ENCODE assay signal across 11 cellular contexts in the genomic region with DNA sequence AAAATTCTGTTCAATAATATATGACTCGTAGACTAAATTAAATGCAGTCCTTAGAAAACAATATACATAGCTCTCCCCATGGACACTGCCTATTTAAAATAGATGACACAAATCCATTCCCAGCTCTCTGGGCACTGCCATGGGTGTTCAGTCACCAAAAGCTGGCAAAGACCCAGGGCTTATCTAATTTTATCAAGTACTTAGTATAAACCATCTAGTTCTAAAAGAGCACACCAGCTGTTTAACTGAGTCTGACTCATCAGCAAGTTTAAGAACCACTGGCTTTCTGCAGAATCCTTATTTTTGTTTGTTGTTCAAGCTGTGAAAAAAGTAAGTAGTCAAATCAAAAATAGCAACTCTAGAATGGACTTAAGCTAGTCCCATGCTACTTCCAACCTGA.
DNase-seq lines count a peak whose midpoint lies in the region; ATAC-seq and TF ChIP-seq lines count a peak whose summit lies in the region.
"Had no signal": no experiment of that assay in that cellular context is flagged by ENCODE, and none has a peak within 500 bp of the region (broad histone marks: within the 10 kb centered on the region; RNA-seq: fewer than 3 reads in every experiment).

No MANE protein-coding gene starts in this region.

- H3K27ac ChIP-seq in skeletal muscle tissue (ENCODE audit: low read depth, low read length) = peak overlapping the region; percentile 68
- no peak overlapping the region for H3K27ac ChIP-seq in vagina
- H3K27ac ChIP-seq: foreskin keratinocyte, PC-9, testis had no signal

- intact Hi-C loops in vagina (cut with DNase I) = no loop called here

- H3K4me1 ChIP-seq in skeletal muscle tissue (ENCODE audit: control insufficient read depth in 3 of 3, insufficient read depth in 3 of 3, low read length in 3 of 3) (peaks cover 23 to 45% (median 26%) of the 10 kb centered on the region in 3 donors), vagina (no peaks in the 10 kb centered on the region)
- H3K4me1 ChIP-seq: foreskin keratinocyte had no signal

- no peak for TF ChIP-seq POLR2A in vagina (IDR thresholded peaks at IDR 0.05)

- H3K9me3 ChIP-seq in skeletal muscle tissue (ENCODE audit: control insufficient read depth in 3 of 3, low read length in 3 of 3) (no peaks in the 10 kb centered on the region), vagina (no peaks in the 10 kb centered on the region)
- H3K9me3 ChIP-seq: testis had no signal

- H3K4me3 ChIP-seq in fibroblast of the aortic adventitia (ENCODE audit: low read depth, low read length) (no peak overlapping the region), skeletal muscle tissue (ENCODE audit: low read length in 3 of 3) (no peak overlapping the region), vagina (no peak overlapping the region), H7 (ENCODE audit: insufficient read depth, low read depth, low read length) (no peak overlapping the region)
- H3K4me3 ChIP-seq: PC-9, testis had no signal

- TF ChIP-seq CTCF in fibroblast of the aortic adventitia (IDR thresholded peaks at IDR 0.05; ENCODE audit: insufficient read depth, low read length) = no peak
- no peak for TF ChIP-seq CTCF in vagina (IDR thresholded peaks at IDR 0.05)

- H3K27me3 ChIP-seq in skeletal muscle tissue (ENCODE audit: control insufficient read depth in 3 of 3, insufficient read depth in 3 of 3, low read length in 3 of 3) (no peaks in the 10 kb centered on the region), vagina (no peaks in the 10 kb centered on the region), H7 (ENCODE audit: control insufficient read depth, insufficient read depth, low read length) (no peaks in the 10 kb centered on the region)
- H3K27me3 ChIP-seq: foreskin keratinocyte, testis had no signal

- DNase-seq in ELR (ENCODE audit: low read depth) (peak; percentile 54), RKO (ENCODE audit: low spot score) (peak; percentile 27), fibroblast of the aortic adventitia (ENCODE audit: low read depth) (peak; percentile 87), vagina (ENCODE audit: extremely low spot score in 2 of 2) (no peak), H7 (no peak)
- DNase-seq: foreskin keratinocyte, MM.1S, PC-9, testis had no signal

- ATAC-seq in GM18907 (IDR thresholded peaks at IDR 0.05; ENCODE audit: unreplicated experiment) = no peak
- ATAC-seq: foreskin keratinocyte had no signal

- H3K36me3 ChIP-seq in skeletal muscle tissue (ENCODE audit: control insufficient read depth in 3 of 3, insufficient read depth in 3 of 3, low read length in 3 of 3) (peaks cover 23 to 37% (median 35%) of the 10 kb centered on the region in 3 donors), vagina (peaks cover 0 to 49% of the 10 kb centered on the region in 2 donors), H7 (replicated peaks; ENCODE audit: control insufficient read depth, insufficient read depth, low read length) (peaks cover 21% of the 10 kb centered on the region)

- no peak overlapping the region for H3K9ac ChIP-seq in skeletal muscle tissue (ENCODE audit: low read depth in 1 of 3, low read length in 3 of 3)

Comparison
In these comparisons a context has a peak if more than half of its experiments do, and no peak if none do; other contexts are left out.
1. DNase-seq: peak in ELR (single experiment), RKO (single experiment) and fibroblast of the aortic adventitia (single experiment); none in vagina (0 of 2) and H7 (single experiment).